In genomic region chr1:31433396-31433930, GRCh38 we compare ENCODE assay signal across 21 cellular contexts. TPM values are rescaled to one million over a fixed set of nuclear protein-coding genes. Genes with fewer than 3 reads are reported as not detected.
DNase-seq lines count a peak whose midpoint lies in the region; ATAC-seq, FAIRE-seq and TF ChIP-seq lines count a peak whose summit lies in the region.
"Had no signal": no experiment of that assay in that cellular context is flagged by ENCODE, and none has a peak within 500 bp of the region (broad histone marks: within the 10 kb centered on the region; RNA-seq: fewer than 3 reads in every experiment).

No MANE protein-coding gene starts in this region.

- no peak for TF ChIP-seq RAD21 in liver (IDR thresholded peaks at IDR 0.05)

- peaks cover 4% of the 10 kb centered on the region for H3K4me1 Mint-ChIP-seq in type B pancreatic cell (ENCODE audit: unreplicated experiment)
- H3K4me1 Mint-ChIP-seq: CD4-positive, alpha-beta memory T cell had no signal

- no peaks in the 10 kb centered on the region for H3K9me3 ChIP-seq in liver (ENCODE audit: control insufficient read depth in 4 of 4, low read length in 3 of 4)
- H3K9me3 ChIP-seq: Caco-2, Peyer's patch, SJSA1 had no signal

- peaks cover 0 to 5% (median 1%) of the 10 kb centered on the region in 4 donors for H3K4me1 ChIP-seq in liver (ENCODE audit: control insufficient read depth in 4 of 4, insufficient read depth in 4 of 4, low read length in 3 of 4)
- H3K4me1 ChIP-seq: Caco-2, Peyer's patch had no signal

- H3K36me3 Mint-ChIP-seq in type B pancreatic cell: peaks cover 8% of the 10 kb centered on the region
- H3K36me3 Mint-ChIP-seq: CD4-positive, alpha-beta memory T cell had no signal

- H3K4me3 ChIP-seq in liver (ENCODE audit: low read depth in 1 of 3, low read length in 3 of 3): no peak overlapping the region
- H3K4me3 ChIP-seq: Peyer's patch, SJSA1 had no signal

- ATAC-seq in HG03520 (IDR thresholded peaks at IDR 0.05; ENCODE audit: unreplicated experiment): no peak
- ATAC-seq: Right ventricle myocardium inferior had no signal

- POLR2A ChIA-PET in RWPE1 (lab: Yijun Ruan, JAX; ENCODE audit: low non-redundant PET): no interaction called here

- H3K36me3 ChIP-seq in liver (ENCODE audit: control insufficient read depth in 4 of 4, insufficient read depth in 3 of 4, low read depth in 1 of 4, low read length in 3 of 4): peaks cover 0 to 15% (median 2%) of the 10 kb centered on the region in 4 donors

- H3K4me3 Mint-ChIP-seq in type B pancreatic cell: no peak overlapping the region
- H3K4me3 Mint-ChIP-seq: CD4-positive, alpha-beta memory T cell had no signal

- H3K27me3 ChIP-seq in liver (ENCODE audit: control insufficient read depth in 4 of 4, insufficient read depth in 4 of 4, low read length in 3 of 4): no peaks in the 10 kb centered on the region
- H3K27me3 ChIP-seq: Peyer's patch, SJSA1 had no signal

- H3K27ac ChIP-seq in RWPE1: peak overlapping the region; percentile 78
- H3K27ac ChIP-seq in liver (ENCODE audit: low read depth in 1 of 2, low read length in 2 of 2): no peak overlapping the region
- H3K27ac ChIP-seq: Peyer's patch, SJSA1 had no signal

- TF ChIP-seq CTCF in RWPE1 (conservative IDR thresholded peaks at IDR 0.05; ENCODE audit: low read depth) (no peak), liver (IDR thresholded peaks at IDR 0.05; ENCODE audit: low read depth, low read length, missing input control) (no peak), type B pancreatic cell (conservative IDR thresholded peaks at IDR 0.05) (no peak)

- CTCF ChIA-PET in RWPE1 (lab: Yijun Ruan, JAX): interaction anchor here (0.5 to 1.5 kb wide), 3 partner anchors 67 to 248 kb away, joined by 3 to 6 read pairs (median 5); no protein-coding TSS in a partner anchor

- no peaks in the 10 kb centered on the region for H3K27me3 Mint-ChIP-seq in type B pancreatic cell

- peak; percentile 8 for DNase-seq in activated CD8-positive, alpha-beta memory T cell treated with anti-CD3 and anti-CD28 coated beads, Interleukin-2, amount 50 U/mL, for 48 hours
- DNase-seq in activated CD8-positive, alpha-beta memory T cell treated with anti-CD3 and anti-CD28 coated beads, Interleukin-2, amount 50 U/mL, for 4 hours: no peak
- DNase-seq in RWPE1 (ENCODE audit: low spot score) (no peak), type B pancreatic cell (ENCODE audit: extremely low spot score, unreplicated experiment) (no peak), RCC 7860 (ENCODE audit: low spot score) (no peak), HuH-7 (ENCODE audit: low spot score) (no peak)
- DNase-seq: Caco-2; CD4-positive, alpha-beta memory T cell; DMS 273 treated with DMSO at 0.1 percent for 48 hours; DMS79 treated with DMSO at 0.1 percent for 48 hours; Kasumi-1; NCI-H2081; NCI-H345 had no signal

- 85% methylated on average over 6 of the region's 6 CpGs for WGBS in liver

- H3K9ac ChIP-seq in liver (ENCODE audit: low read depth in 1 of 2, low read length in 2 of 2): no peak overlapping the region

- FAIRE-seq in RCC 7860 (lab: Jason Lieb, UNC): no peak
- FAIRE-seq: GM18507, H54, HTR-8/SVneo had no signal

- H3K27ac Mint-ChIP-seq in type B pancreatic cell: peak overlapping the region; percentile 46
- H3K27ac Mint-ChIP-seq: CD4-positive, alpha-beta memory T cell had no signal

- H3K9me3 Mint-ChIP-seq in type B pancreatic cell: no peaks in the 10 kb centered on the region
- H3K9me3 Mint-ChIP-seq: CD4-positive, alpha-beta memory T cell had no signal

TF ChIP-seq in liver, 16 proteins besides CTCF, POLR2A, EP300 and RAD21:
- TF ChIP-seq HNF4A (conservative IDR thresholded peaks at IDR 0.05): peak; percentile 52 to 66
- no peak for TF ChIP-seq YY1 (IDR thresholded peaks at IDR 0.05)
- TF ChIP-seq GABPA (IDR thresholded peaks at IDR 0.05 in 1 of 2, conservative IDR thresholded peaks at IDR 0.05 in 1 of 2): no peak
- no peak for TF ChIP-seq FOXA1 (IDR thresholded peaks at IDR 0.05)
- TF ChIP-seq HNF4G (IDR thresholded peaks at IDR 0.05): no peak
- no peak for TF ChIP-seq REST (IDR thresholded peaks at IDR 0.05)
- no peak for TF ChIP-seq FOXA2 (IDR thresholded peaks at IDR 0.05)
- TF ChIP-seq EGR1 (IDR thresholded peaks at IDR 0.05; ENCODE audit: low read depth in 2 of 2): no peak
- TF ChIP-seq ATF3 (IDR thresholded peaks at IDR 0.05): no peak
- no peak for TF ChIP-seq RXRA (IDR thresholded peaks at IDR 0.05)
- no peak for TF ChIP-seq ZBTB33 (IDR thresholded peaks at IDR 0.05)
- TF ChIP-seq SP1 (IDR thresholded peaks at IDR 0.05): no peak
- TF ChIP-seq NR2F2 (IDR thresholded peaks at IDR 0.05): peak; percentile 54
- no peak for TF ChIP-seq MAX (IDR thresholded peaks at IDR 0.05)
- TF ChIP-seq JUND (IDR thresholded peaks at IDR 0.05): no peak
TF ChIP-seq in liver: peak in this region for 2.

RNA-seq across cellular contexts. Expression of gene SERINC2, which starts 20.4 kb away (rescaled TPM):
- total RNA-seq in liver: 10 to 100 TPM in 1 of 2 donors, 1 to 10 TPM in 1; 4.9 to 27.8 TPM
- 10 to 100 TPM; 49.6 to 66.4 TPM for polyA plus RNA-seq in liver
- 77.7 and 118 TPM in 2 replicates for total RNA-seq in type B pancreatic cell (ENCODE audit: low replicate concordance)
